1 cellular context compared by ENCODE assay signal in the genomic region with DNA sequence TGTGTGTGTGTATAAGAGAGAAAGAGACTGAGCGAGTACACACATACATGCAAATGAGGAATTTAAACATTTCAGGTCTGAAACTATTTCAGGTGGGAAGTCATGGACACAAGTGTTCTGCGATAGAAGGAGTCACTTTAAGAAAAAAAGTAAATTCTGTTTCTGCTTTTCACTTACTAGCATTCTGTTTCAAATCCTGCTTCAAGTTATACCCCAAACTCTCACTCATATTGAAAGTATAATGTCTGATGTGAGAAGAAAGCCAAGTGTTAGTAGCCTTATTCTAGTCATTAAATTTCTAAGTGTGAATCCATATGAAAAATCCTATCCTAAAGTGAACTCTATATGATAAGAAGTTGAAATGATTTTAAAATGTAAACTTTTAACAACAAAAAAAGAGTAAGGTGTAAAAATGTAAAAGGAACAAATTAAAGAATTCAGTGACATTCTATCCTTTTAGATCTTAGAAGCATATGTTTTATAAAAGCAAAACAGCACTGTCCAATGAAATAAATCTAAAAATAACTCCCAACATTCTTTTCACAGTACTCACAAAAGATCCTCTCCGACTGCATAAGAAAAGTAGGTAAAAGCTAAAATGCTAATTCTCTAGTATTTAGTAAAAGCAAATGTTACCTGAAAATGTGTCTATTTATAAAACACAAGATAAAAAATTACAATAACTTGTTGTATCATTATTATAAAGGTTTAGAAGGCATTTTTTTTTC.
TF ChIP-seq lines count a peak whose summit lies in the region.

No MANE protein-coding gene starts in this region.

TF ChIP-seq in GM12878, 131 proteins besides CTCF, POLR2A, EP300 and RAD21 (continued from another document):
- TF ChIP-seq, protein P1, sequence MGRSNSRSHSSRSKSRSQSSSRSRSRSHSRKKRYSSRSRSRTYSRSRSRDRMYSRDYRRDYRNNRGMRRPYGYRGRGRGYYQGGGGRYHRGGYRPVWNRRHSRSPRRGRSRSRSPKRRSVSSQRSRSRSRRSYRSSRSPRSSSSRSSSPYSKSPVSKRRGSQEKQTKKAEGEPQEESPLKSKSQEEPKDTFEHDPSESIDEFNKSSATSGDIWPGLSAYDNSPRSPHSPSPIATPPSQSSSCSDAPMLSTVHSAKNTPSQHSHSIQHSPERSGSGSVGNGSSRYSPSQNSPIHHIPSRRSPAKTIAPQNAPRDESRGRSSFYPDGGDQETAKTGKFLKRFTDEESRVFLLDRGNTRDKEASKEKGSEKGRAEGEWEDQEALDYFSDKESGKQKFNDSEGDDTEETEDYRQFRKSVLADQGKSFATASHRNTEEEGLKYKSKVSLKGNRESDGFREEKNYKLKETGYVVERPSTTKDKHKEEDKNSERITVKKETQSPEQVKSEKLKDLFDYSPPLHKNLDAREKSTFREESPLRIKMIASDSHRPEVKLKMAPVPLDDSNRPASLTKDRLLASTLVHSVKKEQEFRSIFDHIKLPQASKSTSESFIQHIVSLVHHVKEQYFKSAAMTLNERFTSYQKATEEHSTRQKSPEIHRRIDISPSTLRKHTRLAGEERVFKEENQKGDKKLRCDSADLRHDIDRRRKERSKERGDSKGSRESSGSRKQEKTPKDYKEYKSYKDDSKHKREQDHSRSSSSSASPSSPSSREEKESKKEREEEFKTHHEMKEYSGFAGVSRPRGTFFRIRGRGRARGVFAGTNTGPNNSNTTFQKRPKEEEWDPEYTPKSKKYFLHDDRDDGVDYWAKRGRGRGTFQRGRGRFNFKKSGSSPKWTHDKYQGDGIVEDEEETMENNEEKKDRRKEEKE (IDR thresholded peaks at IDR 0.05) = no peak
- no peak for TF ChIP-seq KLF5 (IDR thresholded peaks at IDR 0.05; ENCODE audit: partially characterized antibody)
- TF ChIP-seq CHD4 (IDR thresholded peaks at IDR 0.05) = no peak
- peak; percentile 8; the same call in 1 of the 2 replicates for TF ChIP-seq ZNF384 (IDR thresholded peaks at IDR 0.05; ENCODE audit: borderline replicate concordance, low read depth, low read length)
- peak; percentile 61 for TF ChIP-seq JUNB (IDR thresholded peaks at IDR 0.05)
- no peak for TF ChIP-seq TCF12 (IDR thresholded peaks at IDR 0.05; ENCODE audit: low read depth, low read length)
- peak; percentile 28; the same call in 1 of the 2 replicates for TF ChIP-seq IRF4 (IDR thresholded peaks at IDR 0.05; ENCODE audit: low read depth, low read length)
- TF ChIP-seq ZNF207 (IDR thresholded peaks at IDR 0.05; ENCODE audit: borderline replicate concordance) = no peak
- TF ChIP-seq NFIC (IDR thresholded peaks at IDR 0.05; ENCODE audit: low read depth, low read length) = 0 out of 2 replicates have a peak, but pooled peaks have one; percentile 28
